8 cellular contexts compared by ENCODE assay signal in genomic region chrX:3712080-3712869, GRCh38. TPM values are rescaled to one million over a fixed set of nuclear protein-coding genes. Genes with fewer than 3 reads are reported as not detected.
DNase-seq lines count a peak whose midpoint lies in the region; ATAC-seq and TF ChIP-seq lines count a peak whose summit lies in the region.

No MANE protein-coding gene starts in this region.

- H3K36me3 ChIP-seq in HUES6 (ENCODE audit: control insufficient read depth, insufficient read depth, low read length) (peaks cover 4% of the 10 kb centered on the region; the same call in 1 of the 2 replicates), right atrium auricular region (no peaks in the 10 kb centered on the region), skeletal muscle satellite cell (ENCODE audit: insufficient read depth, low read length) (no peaks in the 10 kb centered on the region)

- peak overlapping the region; percentile 97 for H3K4me3 Mint-ChIP-seq in activated naive CD4-positive, alpha-beta T cell treated with anti-CD3 and anti-CD28 coated beads, Interleukin-2, amount 50 U/mL, for 24 hours

- H3K9me3 ChIP-seq in HUES6 (ENCODE audit: control insufficient read depth, insufficient read depth, low read depth, low read length) (no peaks in the 10 kb centered on the region), right atrium auricular region (no peaks in the 10 kb centered on the region), skeletal muscle satellite cell (replicated peaks; ENCODE audit: low read length) (no peaks in the 10 kb centered on the region)

- H3K27me3 ChIP-seq in HUES6 (ENCODE audit: control insufficient read depth, insufficient read depth, low read length) (peaks cover 3% of the 10 kb centered on the region; the same call in 1 of the 2 replicates), right atrium auricular region (no peaks in the 10 kb centered on the region), skeletal muscle satellite cell (ENCODE audit: control insufficient read depth, insufficient read depth, low read length) (no peaks in the 10 kb centered on the region)

- H3K27me3 Mint-ChIP-seq in activated naive CD4-positive, alpha-beta T cell treated with anti-CD3 and anti-CD28 coated beads, Interleukin-2, amount 50 U/mL, for 24 hours, result no peaks in the 10 kb centered on the region

- H3K9me3 Mint-ChIP-seq in activated naive CD4-positive, alpha-beta T cell treated with anti-CD3 and anti-CD28 coated beads, Interleukin-2, amount 50 U/mL, for 24 hours, result no peaks in the 10 kb centered on the region

- peak overlapping the region; percentile 93 for H3K4me2 ChIP-seq in skeletal muscle satellite cell (ENCODE audit: low read length)

- H3K9ac ChIP-seq in HUES6 (ENCODE audit: low read length) (peak overlapping the region; percentile 87), skeletal muscle satellite cell (ENCODE audit: low read depth, low read length) (peak overlapping the region; percentile 79)

- H3K27ac Mint-ChIP-seq in activated naive CD4-positive, alpha-beta T cell treated with anti-CD3 and anti-CD28 coated beads, Interleukin-2, amount 50 U/mL, for 24 hours, result peak overlapping the region; percentile 95

- no peak for TF ChIP-seq CTCF in right atrium auricular region (IDR thresholded peaks at IDR 0.05)

- H3K4me1 ChIP-seq in HUES6 (ENCODE audit: control insufficient read depth, insufficient read depth, low read length) (peaks cover 25% of the 10 kb centered on the region), right atrium auricular region (no peaks in the 10 kb centered on the region), skeletal muscle satellite cell (ENCODE audit: control insufficient read depth, insufficient read depth, low read length) (no peaks in the 10 kb centered on the region)

- peaks cover 22% of the 10 kb centered on the region for H3K4me1 Mint-ChIP-seq in activated naive CD4-positive, alpha-beta T cell treated with anti-CD3 and anti-CD28 coated beads, Interleukin-2, amount 50 U/mL, for 24 hours

- peak overlapping the region; percentile 80; the same call in 1 of the 2 replicates for H3K27ac ChIP-seq in HUES6 (ENCODE audit: low read depth, low read length)
- peak overlapping the region; percentile 69 to 73 for H3K27ac ChIP-seq in right atrium auricular region

- H3K4me3 ChIP-seq in HUES6 (ENCODE audit: low read depth, low read length), result peak overlapping the region; percentile 79
- H3K4me3 ChIP-seq in right atrium auricular region, result peak overlapping the region; percentile 49 to 66
- peak overlapping the region; percentile 78 for H3K4me3 ChIP-seq in skeletal muscle satellite cell (ENCODE audit: low read length)

- peak; percentile 20 for DNase-seq in AG20443 (ENCODE audit: low spot score)
- DNase-seq in right atrium auricular region (ENCODE audit: low spot score), result no peak
- no peak for DNase-seq in globus pallidus (ENCODE audit: low spot score)
- DNase-seq in SW480 (ENCODE audit: low spot score), result no peak

- ATAC-seq in GM19351 (IDR thresholded peaks at IDR 0.05; ENCODE audit: unreplicated experiment), result peak; percentile 14

- H3K36me3 Mint-ChIP-seq in activated naive CD4-positive, alpha-beta T cell treated with anti-CD3 and anti-CD28 coated beads, Interleukin-2, amount 50 U/mL, for 24 hours, result no peaks in the 10 kb centered on the region

RNA-seq across cellular contexts. Expression of gene PRKX, which starts 1.2 kb away (rescaled TPM):
- 1 to 10 TPM; 2.6 to 7.4 TPM for total RNA-seq in right atrium auricular region
- 11.4 and 12.9 TPM in 2 replicates for total RNA-seq in skeletal muscle satellite cell (2012; rRNA removed)
